ENCODE assay signal across 12 cellular contexts in genomic region chr19:41709516-41709915, GRCh38. TPM values are rescaled to one million over a fixed set of nuclear protein-coding genes. Genes with fewer than 3 reads are reported as not detected.
A peak's percentile ranks its signal among the peaks of the same experiment; 100 is the strongest.
DNase-seq lines count a peak whose midpoint lies in the region; FAIRE-seq and TF ChIP-seq lines count a peak whose summit lies in the region.
"Not testable (repeated sequence)": the region's sequence is repeated elsewhere in the genome, so short reads cannot be mapped to it uniquely, and the experiment has no call there.
"Had no signal": no experiment of that assay in that cellular context is flagged by ENCODE, and none has a peak within 500 bp of the region (broad histone marks: within the 10 kb centered on the region; RNA-seq: fewer than 3 reads in every experiment).

No MANE protein-coding gene starts in this region.

- H3K27ac ChIP-seq in esophagus squamous epithelium = not testable (repeated sequence)
- H3K27ac ChIP-seq in mucosa of rectum (ENCODE audit: low read depth in 2 of 2, low read length in 2 of 2) = peak overlapping the region; percentile 86 to 89

- not testable (repeated sequence) for H3K4me3 ChIP-seq in bronchial epithelial cell (ENCODE audit: low read depth, low read length)
- H3K4me3 ChIP-seq in esophagus squamous epithelium = peak overlapping the region in 3 of 4 donors; percentile 7 to 38 (median 32)
- H3K4me3 ChIP-seq in mucosa of rectum (ENCODE audit: low read length in 2 of 2) = peak overlapping the region; percentile 85 to 92

- H3K4me1 ChIP-seq in esophagus squamous epithelium = not testable (repeated sequence)
- peaks cover 22 to 31% of the 10 kb centered on the region in 2 donors for H3K4me1 ChIP-seq in mucosa of rectum (ENCODE audit: control insufficient read depth in 2 of 2, insufficient read depth in 2 of 2, low read length in 2 of 2)

- not testable (repeated sequence) for H3K4me3 Mint-ChIP-seq in type B pancreatic cell

- H3K36me3 ChIP-seq in bronchial epithelial cell (ENCODE audit: control insufficient read depth, insufficient read depth, low read length); esophagus squamous epithelium: not testable (repeated sequence)
- peaks cover 27 to 37% of the 10 kb centered on the region in 2 donors for H3K36me3 ChIP-seq in mucosa of rectum (ENCODE audit: control insufficient read depth in 2 of 2, insufficient read depth in 2 of 2, low read length in 2 of 2)

- TF ChIP-seq POLR2A in esophagus squamous epithelium (IDR thresholded peaks at IDR 0.05) = not testable (repeated sequence)

- peak overlapping the region; percentile 79 to 96 for H3K9ac ChIP-seq in mucosa of rectum (ENCODE audit: low read depth in 1 of 2, low read length in 2 of 2)

- H3K9me3 ChIP-seq in esophagus squamous epithelium; mucosa of rectum (ENCODE audit: control insufficient read depth in 2 of 2, low read length in 2 of 2): not testable (repeated sequence)

- H3K4me1 Mint-ChIP-seq in type B pancreatic cell (ENCODE audit: unreplicated experiment) = not testable (repeated sequence)

- 75 to 83% methylated on average over 6 to 7 of the region's 8 CpGs for WGBS in esophagus squamous epithelium, 2 donors

- H3K27ac Mint-ChIP-seq in type B pancreatic cell = not testable (repeated sequence)

- peak; percentile 37 for DNase-seq in activated CD8-positive, alpha-beta memory T cell treated with anti-CD3 and anti-CD28 coated beads for 24 hours
- not testable (repeated sequence) for DNase-seq in bronchial epithelial cell (ENCODE audit: low read depth); esophagus squamous epithelium (lab: John Stamatoyannopoulos, UW)
- DNase-seq in posterior vena cava (ENCODE audit: low spot score) = peak; percentile 49
- peak; percentile 10 for DNase-seq in type B pancreatic cell (ENCODE audit: extremely low spot score, unreplicated experiment)

- intact Hi-C loops in esophagus squamous epithelium (cut with DNase I); posterior vena cava (cut with DNase I): not testable (repeated sequence)

- not testable (repeated sequence) for H3K36me3 Mint-ChIP-seq in type B pancreatic cell

- H3K27me3 ChIP-seq in bronchial epithelial cell (ENCODE audit: control insufficient read depth, insufficient read depth, low read length); mucosa of rectum (ENCODE audit: control insufficient read depth in 2 of 2, insufficient read depth in 2 of 2, low read length in 2 of 2): not testable (repeated sequence)
- H3K27me3 ChIP-seq in esophagus squamous epithelium = peaks cover 0 to 75% (median 0%) of the 10 kb centered on the region in 4 donors

- FAIRE-seq in bronchial epithelial cell (lab: Jason Lieb, UNC) = peak; percentile 28

- TF ChIP-seq CTCF in bronchial epithelial cell (IDR thresholded peaks at IDR 0.05; ENCODE audit: insufficient read depth, low read length, severe bottlenecking); esophagus squamous epithelium (IDR thresholded peaks at IDR 0.05); type B pancreatic cell (conservative IDR thresholded peaks at IDR 0.05): not testable (repeated sequence)

- not testable (repeated sequence) for H3K9me3 Mint-ChIP-seq in type B pancreatic cell

- not testable (repeated sequence) for H3K27me3 Mint-ChIP-seq in type B pancreatic cell

RNA-seq across cellular contexts. Expression of gene CEACAM5, which starts 1.1 kb away (rescaled TPM):
- total RNA-seq in bronchial epithelial cell = 11.6 and 40.6 TPM in 2 replicates
- 100 to 1,000 TPM in 3 of 4 donors, 10 to 100 TPM in 1; 86.4 to 374 (median 293) TPM for total RNA-seq in esophagus squamous epithelium
- not detected for total RNA-seq in posterior vena cava
- total RNA-seq in type B pancreatic cell (ENCODE audit: low replicate concordance) = 13.5 and 13.9 TPM in 2 replicates
- total RNA-seq: A172; B cell; CD4-positive, CD25-positive, alpha-beta regulatory T cell; CD8-positive, alpha-beta T cell had no signal

RNA-seq across cellular contexts. Expression of gene CEACAM7, which starts 21.4 kb away (rescaled TPM):
- total RNA-seq in bronchial epithelial cell (0.79 and 7.3 TPM in 2 replicates), esophagus squamous epithelium (100 to 1,000 TPM in 2 of 4 donors, 10 to 100 TPM in 2; 10.5 to 103 (median 76.7) TPM), posterior vena cava (not detected), type B pancreatic cell (ENCODE audit: low replicate concordance) (4.4 and 8.0 TPM in 2 replicates)
- total RNA-seq: A172; B cell; Caco-2; CD4-positive, CD25-positive, alpha-beta regulatory T cell; CD8-positive, alpha-beta T cell; HFFc6 had no signal

RNA-seq across cellular contexts. Expression of gene CEACAM6, which starts 45.8 kb away (rescaled TPM):
- total RNA-seq in bronchial epithelial cell (13.7 and 41.6 TPM in 2 replicates), esophagus squamous epithelium (100 to 1,000 TPM in 3 of 4 donors, 10 to 100 TPM in 1; 70.8 to 288 (median 176) TPM), posterior vena cava (under 1 TPM in 1 of 2 donors, not detected in 1; 0.10 TPM), type B pancreatic cell (ENCODE audit: low replicate concordance) (29.8 and 76.1 TPM in 2 replicates)
- total RNA-seq: A172; B cell; CD4-positive, CD25-positive, alpha-beta regulatory T cell; CD8-positive, alpha-beta T cell; HFFc6 had no signal

Comparison
In these comparisons a context has a peak if more than half of its experiments do, and no peak if none do; other contexts are left out.
1. RNA of gene CEACAM5, which starts 1.1 kb away (total RNA-seq): 86.4 to 374 TPM in esophagus squamous epithelium, 13.5 to 13.9 TPM in type B pancreatic cell and 11.6 to 40.6 TPM in bronchial epithelial cell; not detected in posterior vena cava; every median in the first group is over 10 times any median in the second.
2. RNA of gene CEACAM6, which starts 45.8 kb away (total RNA-seq): 70.8 to 288 TPM in esophagus squamous epithelium, 29.8 to 76.1 TPM in type B pancreatic cell and 13.7 to 41.6 TPM in bronchial epithelial cell; 0.10 TPM in posterior vena cava; every median in the first group is over 10 times any median in the second.